In genomic region chr13:82962422-82962821, GRCh38 we compare ENCODE assay signal across 14 cellular contexts.
"Had no signal": no experiment of that assay in that cellular context is flagged by ENCODE, and none has a peak within 500 bp of the region (broad histone marks: within the 10 kb centered on the region; RNA-seq: fewer than 3 reads in every experiment).

No MANE protein-coding gene starts in this region.

- H3K9me3 ChIP-seq: breast epithelium, upper lobe of left lung had no signal

- H3K36me3 ChIP-seq: breast epithelium, left lung, upper lobe of left lung had no signal

- H3K27me3 ChIP-seq: breast epithelium, left lung, upper lobe of left lung had no signal

- ATAC-seq: activated T-cell treated with anti-CD3 and anti-CD28 coated beads, Interleukin-2, amount 50 U/mL, for 72 hours; left lung; mucosa of descending colon; naive thymus-derived CD4-positive, alpha-beta T cell had no signal

- H3K4me3 ChIP-seq: breast epithelium, left lung, mucosa of descending colon, upper lobe of left lung had no signal

- H3K27ac ChIP-seq: breast epithelium, epithelial cell of prostate, left lung, upper lobe of left lung had no signal

- DNase-seq: activated CD4-positive, alpha-beta T cell treated with anti-CD3 and anti-CD28 coated beads, Interleukin-2, amount 10 ng/mL, durations not matched to agents 7 days and 5 days; activated CD8-positive, alpha-beta memory T cell treated with anti-CD3 and anti-CD28 coated beads, Interleukin-2, amount 50 U/mL, for 48 hours; activated naive CD8-positive, alpha-beta T cell treated with anti-CD3 and anti-CD28 coated beads for 36 hours; activated T-cell treated with anti-CD3 and anti-CD28 coated beads, Interleukin-2, amount 50 U/mL, for 72 hours; cerebellar nuclear complex; left lung; mucosa of descending colon; naive thymus-derived CD4-positive, alpha-beta T cell; stimulated activated CD4-positive, alpha-beta T cell treated with anti-CD3 and anti-CD28 coated beads, Interleukin-4, amount 100 ng/mL, for 24 hours; stimulated activated naive CD4-positive, alpha-beta T cell treated with Interleukin-2 at 50 U/mL for 16 hours; T-helper 2 cell; upper lobe of left lung had no signal

- H3K4me1 ChIP-seq: breast epithelium, left lung, upper lobe of left lung had no signal
